15 cellular contexts compared by ENCODE assay signal in the genomic region with DNA sequence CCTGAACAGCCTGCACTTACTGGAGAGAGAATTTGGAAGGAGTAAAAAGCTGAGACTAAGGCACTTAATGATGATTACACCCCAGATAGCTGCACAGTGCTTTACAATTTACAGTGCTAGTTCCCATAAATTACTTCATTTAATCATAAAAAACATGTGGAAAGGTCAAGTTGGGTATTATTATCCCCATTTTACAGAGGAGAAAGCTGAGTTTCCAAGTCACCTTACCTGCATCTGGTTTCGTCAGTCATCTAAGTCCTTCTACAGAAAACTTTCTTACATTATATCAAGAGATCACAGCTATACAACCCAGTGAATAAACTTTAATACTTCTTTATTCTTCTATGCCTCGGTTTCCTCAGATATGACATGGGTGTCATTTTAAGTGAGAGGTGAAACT. TPM values are rescaled to one million over a fixed set of nuclear protein-coding genes. Genes with fewer than 3 reads are reported as not detected.
DNase-seq lines count a peak whose midpoint lies in the region; ATAC-seq and TF ChIP-seq lines count a peak whose summit lies in the region.
"Had no signal": no experiment of that assay in that cellular context is flagged by ENCODE, and none has a peak within 500 bp of the region (broad histone marks: within the 10 kb centered on the region; RNA-seq: fewer than 3 reads in every experiment).

No MANE protein-coding gene starts in this region.

- H3K27ac Mint-ChIP-seq in activated naive CD8-positive, alpha-beta T cell treated with anti-CD3 and anti-CD28 coated beads, Interleukin-2, amount 50 U/mL, for 24 hours = no peak overlapping the region
- no peak overlapping the region for H3K27ac Mint-ChIP-seq in activated CD4-positive, alpha-beta T cell treated with anti-CD3 and anti-CD28 coated beads, Interleukin-2, amount 10 ng/mL, durations not matched to agents 24 days and 14 days
- no peak overlapping the region for H3K27ac Mint-ChIP-seq in activated CD8-positive, alpha-beta T cell treated with anti-CD3 and anti-CD28 coated beads, Interleukin-2, amount 10 ng/mL, durations not matched to agents 7 days and 5 days
- H3K27ac Mint-ChIP-seq: activated naive CD8-positive, alpha-beta T cell treated with anti-CD3 and anti-CD28 coated beads, Interleukin-2, amount 10 ng/mL, durations not matched to agents 7 days and 5 days had no signal

- H3K27ac ChIP-seq in hepatocyte (no peak overlapping the region), smooth muscle cell (ENCODE audit: low read depth) (no peak overlapping the region)
- H3K27ac ChIP-seq: BLaER1 treated with 17β-estradiol and CSF1 and Interleukin-3, amounts not matched to agents 10 nM and 100 nM; lower lobe of right lung had no signal

- peaks cover 2% of the 10 kb centered on the region for H3K36me3 Mint-ChIP-seq in activated naive CD8-positive, alpha-beta T cell treated with anti-CD3 and anti-CD28 coated beads, Interleukin-2, amount 50 U/mL, for 24 hours (ENCODE audit: low read depth)
- H3K36me3 Mint-ChIP-seq in activated CD4-positive, alpha-beta T cell treated with anti-CD3 and anti-CD28 coated beads, Interleukin-2, amount 10 ng/mL, durations not matched to agents 24 days and 14 days (ENCODE audit: low read depth) = no peaks in the 10 kb centered on the region
- H3K36me3 Mint-ChIP-seq in activated CD8-positive, alpha-beta T cell treated with anti-CD3 and anti-CD28 coated beads, Interleukin-2, amount 10 ng/mL, durations not matched to agents 7 days and 5 days (ENCODE audit: low read depth) = no peaks in the 10 kb centered on the region
- H3K36me3 Mint-ChIP-seq: activated naive CD8-positive, alpha-beta T cell treated with anti-CD3 and anti-CD28 coated beads, Interleukin-2, amount 10 ng/mL, durations not matched to agents 7 days and 5 days had no signal

- H2AFZ ChIP-seq in hepatocyte (no peak overlapping the region), smooth muscle cell (ENCODE audit: low read depth) (no peak overlapping the region)

- H3K4me3 Mint-ChIP-seq in activated naive CD8-positive, alpha-beta T cell treated with anti-CD3 and anti-CD28 coated beads, Interleukin-2, amount 50 U/mL, for 24 hours = peak overlapping the region; percentile 52
- no peak overlapping the region for H3K4me3 Mint-ChIP-seq in activated CD4-positive, alpha-beta T cell treated with anti-CD3 and anti-CD28 coated beads, Interleukin-2, amount 10 ng/mL, durations not matched to agents 24 days and 14 days
- H3K4me3 Mint-ChIP-seq in activated CD8-positive, alpha-beta T cell treated with anti-CD3 and anti-CD28 coated beads, Interleukin-2, amount 10 ng/mL, durations not matched to agents 7 days and 5 days = no peak overlapping the region
- H3K4me3 Mint-ChIP-seq: activated naive CD8-positive, alpha-beta T cell treated with anti-CD3 and anti-CD28 coated beads, Interleukin-2, amount 10 ng/mL, durations not matched to agents 7 days and 5 days; activated T-cell treated with anti-CD3 and anti-CD28 coated beads, Interleukin-2, amount 50 U/mL, for 4 hours had no signal

- WGBS in hepatocyte (ENCODE audit: low lambda C conversion rate, missing lambda C conversion rate) = 96% methylated on average over 2 of the region's 2 CpGs
- 91% methylated on average over 2 of the region's 2 CpGs for WGBS in smooth muscle cell (ENCODE audit: low lambda C conversion rate)

- no peaks in the 10 kb centered on the region for H3K9me2 ChIP-seq in hepatocyte (replicated peaks; ENCODE audit: insufficient read depth)

- no peak for ATAC-seq in activated naive CD8-positive, alpha-beta T cell treated with anti-CD3 and anti-CD28 coated beads, Interleukin-2, amount 50 U/mL, for 24 hours
- no peak for ATAC-seq in activated CD8-positive, alpha-beta T cell treated with anti-CD3 and anti-CD28 coated beads, Interleukin-2, amount 10 ng/mL, durations not matched to agents 7 days and 5 days
- ATAC-seq: activated T-cell treated with anti-CD3 and anti-CD28 coated beads, Interleukin-2, amount 50 U/mL, for 4 hours; HCT116; lower lobe of right lung had no signal

- H3K9ac ChIP-seq in smooth muscle cell (ENCODE audit: low read depth) = no peak overlapping the region
- H3K9ac ChIP-seq: BLaER1 treated with 17β-estradiol and CSF1 and Interleukin-3, amounts not matched to agents 10 nM and 100 nM had no signal

- H4K20me1 ChIP-seq in hepatocyte (ENCODE audit: insufficient read depth, poor library complexity, severe bottlenecking) (peaks cover 21% of the 10 kb centered on the region), smooth muscle cell (ENCODE audit: low read depth) (peaks cover 39% of the 10 kb centered on the region)

- H3K27me3 Mint-ChIP-seq in activated naive CD8-positive, alpha-beta T cell treated with anti-CD3 and anti-CD28 coated beads, Interleukin-2, amount 50 U/mL, for 24 hours = peaks cover 34% of the 10 kb centered on the region
- peaks cover 65% of the 10 kb centered on the region for H3K27me3 Mint-ChIP-seq in activated CD4-positive, alpha-beta T cell treated with anti-CD3 and anti-CD28 coated beads, Interleukin-2, amount 10 ng/mL, durations not matched to agents 24 days and 14 days
- H3K27me3 Mint-ChIP-seq in activated CD8-positive, alpha-beta T cell treated with anti-CD3 and anti-CD28 coated beads, Interleukin-2, amount 10 ng/mL, durations not matched to agents 7 days and 5 days (ENCODE audit: low read depth) = peaks cover 35% of the 10 kb centered on the region

- H3K36me3 ChIP-seq in hepatocyte (replicated peaks; ENCODE audit: insufficient read depth, low read depth) (no peaks in the 10 kb centered on the region), smooth muscle cell (ENCODE audit: low read depth) (no peaks in the 10 kb centered on the region)
- H3K36me3 ChIP-seq: BLaER1 treated with 17β-estradiol and CSF1 and Interleukin-3, amounts not matched to agents 10 nM and 100 nM; lower lobe of right lung; right atrium auricular region had no signal

- CTCF ChIA-PET in activated CD8-positive, alpha-beta T cell treated with anti-CD3 and anti-CD28 coated beads, Interleukin-2, amount 10 ng/mL, durations not matched to agents 7 days and 5 days (lab: Charles Lee) = interaction anchor here (0.7 to 1.9 kb wide), 10 partner anchors 8 to 780 kb away, joined by 3 to 6 read pairs (median 4); no protein-coding TSS in a partner anchor

- intact Hi-C loops in activated CD4-positive, alpha-beta T cell treated with anti-CD3 and anti-CD28 coated beads, Interleukin-2, amount 10 ng/mL, durations not matched to agents 24 days and 14 days (cut with micrococcal nuclease) = no loop called here

- peaks cover 2% of the 10 kb centered on the region for H3F3A ChIP-seq in smooth muscle cell (ENCODE audit: low read depth)

- TF ChIP-seq CTCF in HFF-Myc (IDR thresholded peaks at IDR 0.05; ENCODE audit: low read depth, low read length, missing control alignments) (no peak), hepatocyte (IDR thresholded peaks at IDR 0.05; ENCODE audit: poor library complexity) (no peak), smooth muscle cell (IDR thresholded peaks at IDR 0.05; ENCODE audit: borderline replicate concordance, insufficient read depth, poor library complexity, severe bottlenecking) (no peak)

- no peak for DNase-seq in HFF-Myc (ENCODE audit: extremely low read depth, low read depth)
- DNase-seq in activated naive CD8-positive, alpha-beta T cell treated with anti-CD3 and anti-CD28 coated beads, Interleukin-2, amount 50 U/mL, for 24 hours = no peak
- no peak for DNase-seq in hepatocyte (ENCODE audit: low spot score)
- DNase-seq in smooth muscle cell (lab: John Stamatoyannopoulos, UW; ENCODE audit: unreplicated experiment) = no peak
- DNase-seq in activated CD8-positive, alpha-beta memory T cell treated with anti-CD3 and anti-CD28 coated beads for 24 hours = no peak
- no peak for DNase-seq in activated CD4-positive, alpha-beta T cell treated with anti-CD3 and anti-CD28 coated beads, Interleukin-2, amount 10 ng/mL, durations not matched to agents 24 days and 14 days
- DNase-seq in activated CD8-positive, alpha-beta T cell treated with anti-CD3 and anti-CD28 coated beads, Interleukin-2, amount 10 ng/mL, durations not matched to agents 7 days and 5 days = no peak
- DNase-seq: activated naive CD8-positive, alpha-beta T cell treated with anti-CD3 and anti-CD28 coated beads, Interleukin-2, amount 10 ng/mL, durations not matched to agents 7 days and 5 days; activated T-cell treated with anti-CD3 and anti-CD28 coated beads, Interleukin-2, amount 50 U/mL, for 4 hours; lower lobe of right lung; NCI-H2029 treated with DMSO at 0.1 percent for 48 hours; stimulated activated CD4-positive, alpha-beta T cell treated with anti-CD3 and anti-CD28 coated beads, Interleukin-1b, Interleukin-23, amount 100 ng/mL, for 48 hours had no signal

- H3K4me3 ChIP-seq in HFF-Myc (replicated peaks; ENCODE audit: low read depth, low read length) (peak overlapping the region; percentile 88; the same call in 1 of the 2 replicates), hepatocyte (no peak overlapping the region), smooth muscle cell (peak overlapping the region; percentile 85)
- H3K4me3 ChIP-seq: BLaER1 treated with 17β-estradiol and CSF1 and Interleukin-3, amounts not matched to agents 10 nM and 100 nM; right atrium auricular region had no signal

- H3K4me1 ChIP-seq in hepatocyte (ENCODE audit: insufficient read depth) (peaks cover 37% of the 10 kb centered on the region), smooth muscle cell (ENCODE audit: low read depth) (peaks cover 37% of the 10 kb centered on the region)

- peaks cover 23% of the 10 kb centered on the region for H3K4me1 Mint-ChIP-seq in activated naive CD8-positive, alpha-beta T cell treated with anti-CD3 and anti-CD28 coated beads, Interleukin-2, amount 50 U/mL, for 24 hours
- peaks cover 19% of the 10 kb centered on the region for H3K4me1 Mint-ChIP-seq in activated CD4-positive, alpha-beta T cell treated with anti-CD3 and anti-CD28 coated beads, Interleukin-2, amount 10 ng/mL, durations not matched to agents 24 days and 14 days
- H3K4me1 Mint-ChIP-seq in activated CD8-positive, alpha-beta T cell treated with anti-CD3 and anti-CD28 coated beads, Interleukin-2, amount 10 ng/mL, durations not matched to agents 7 days and 5 days (ENCODE audit: low read depth) = peaks cover 26% of the 10 kb centered on the region

- peak overlapping the region; percentile 86 for H3K4me2 ChIP-seq in hepatocyte
- peak overlapping the region; percentile 88 for H3K4me2 ChIP-seq in smooth muscle cell

- no peaks in the 10 kb centered on the region for H3K27me3 ChIP-seq in hepatocyte
- no peaks in the 10 kb centered on the region for H3K27me3 ChIP-seq in smooth muscle cell (ENCODE audit: low read depth)
- H3K27me3 ChIP-seq: right atrium auricular region had no signal

- H3K9me3 ChIP-seq in hepatocyte (ENCODE audit: low read depth) (no peaks in the 10 kb centered on the region), smooth muscle cell (replicated peaks; ENCODE audit: low read depth) (no peaks in the 10 kb centered on the region)
- H3K9me3 ChIP-seq: BLaER1 treated with 17β-estradiol and CSF1 and Interleukin-3, amounts not matched to agents 10 nM and 100 nM; lower lobe of right lung; right atrium auricular region had no signal

- H3K9me3 Mint-ChIP-seq in activated naive CD8-positive, alpha-beta T cell treated with anti-CD3 and anti-CD28 coated beads, Interleukin-2, amount 50 U/mL, for 24 hours = no peaks in the 10 kb centered on the region
- no peaks in the 10 kb centered on the region for H3K9me3 Mint-ChIP-seq in activated CD4-positive, alpha-beta T cell treated with anti-CD3 and anti-CD28 coated beads, Interleukin-2, amount 10 ng/mL, durations not matched to agents 24 days and 14 days
- H3K9me3 Mint-ChIP-seq in activated CD8-positive, alpha-beta T cell treated with anti-CD3 and anti-CD28 coated beads, Interleukin-2, amount 10 ng/mL, durations not matched to agents 7 days and 5 days (ENCODE audit: insufficient read depth) = no peaks in the 10 kb centered on the region
- H3K9me3 Mint-ChIP-seq: activated naive CD8-positive, alpha-beta T cell treated with anti-CD3 and anti-CD28 coated beads, Interleukin-2, amount 10 ng/mL, durations not matched to agents 7 days and 5 days; activated T-cell treated with anti-CD3 and anti-CD28 coated beads, Interleukin-2, amount 50 U/mL, for 4 hours had no signal

- H3K79me2 ChIP-seq in hepatocyte (peaks cover 84% of the 10 kb centered on the region), smooth muscle cell (ENCODE audit: low read depth) (peaks cover 71% of the 10 kb centered on the region)

- POLR2A ChIA-PET in activated CD8-positive, alpha-beta T cell treated with anti-CD3 and anti-CD28 coated beads, Interleukin-2, amount 10 ng/mL, durations not matched to agents 7 days and 5 days (lab: Charles Lee) = no interaction called here

RNA-seq across cellular contexts. Expression of a gene that starts 3.3 kb away (rescaled TPM):
- total RNA-seq in hepatocyte = 78.5 and 80.2 TPM in 2 replicates
- polyA plus RNA-seq in hepatocyte = 42.0 and 43.1 TPM in 2 replicates
- total RNA-seq in smooth muscle cell = 45.4 and 50.4 TPM in 2 replicates
- polyA plus RNA-seq in smooth muscle cell = 21.7 and 32.3 TPM in 2 replicates
- total RNA-seq in activated CD4-positive, alpha-beta T cell treated with anti-CD3 and anti-CD28 coated beads, Interleukin-2, amount 10 ng/mL, durations not matched to agents 24 days and 14 days = 3.6 and 5.4 TPM in 2 replicates
- total RNA-seq in activated CD8-positive, alpha-beta T cell treated with anti-CD3 and anti-CD28 coated beads, Interleukin-2, amount 10 ng/mL, durations not matched to agents 7 days and 5 days = 1 to 10 TPM; 3.1 to 3.6 TPM
